8 cellular contexts compared by ENCODE assay signal in the genomic region with DNA sequence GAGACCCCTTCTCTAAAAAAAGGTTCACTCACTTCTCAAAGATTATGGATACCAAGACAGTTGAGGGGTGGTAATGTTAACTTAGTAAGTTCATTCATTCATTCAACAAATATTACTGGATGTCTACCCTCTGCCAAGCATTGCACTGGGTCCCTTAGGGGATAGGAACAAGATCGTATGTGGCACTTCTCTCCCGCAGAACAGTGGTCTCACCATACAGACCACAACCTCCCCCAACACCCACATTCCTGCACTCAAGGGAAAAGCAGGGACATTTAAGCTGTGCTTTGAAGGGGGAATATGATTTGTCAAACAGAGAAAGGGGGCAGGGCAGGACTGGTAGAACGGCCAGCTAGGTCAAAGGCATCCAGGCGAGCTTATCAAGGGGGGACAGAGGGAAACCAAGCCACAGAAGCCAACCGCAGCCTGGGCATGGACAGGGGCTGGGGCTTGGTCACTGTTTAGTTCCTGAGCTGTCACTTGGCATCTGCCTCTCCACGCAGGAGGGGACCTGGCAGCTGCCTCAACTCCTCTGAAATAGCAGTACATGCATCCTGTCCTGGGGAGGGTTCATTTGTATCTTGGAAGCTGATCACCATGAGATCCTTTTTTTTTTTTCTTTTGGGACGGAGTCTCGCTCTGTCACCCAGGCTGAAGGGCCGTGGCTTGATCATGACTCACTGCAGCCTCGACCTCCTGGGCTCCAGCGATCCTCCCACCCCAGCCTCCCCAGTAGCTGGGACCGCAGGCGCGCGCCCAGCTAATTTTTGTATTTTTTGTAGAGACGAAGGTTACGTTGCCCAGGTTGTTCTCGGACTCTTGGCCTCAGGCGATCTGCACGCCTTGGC. TPM values are rescaled to one million over a fixed set of nuclear protein-coding genes. Genes with fewer than 3 reads are reported as not detected.
DNase-seq lines count a peak whose midpoint lies in the region; ATAC-seq and TF ChIP-seq lines count a peak whose summit lies in the region.

No MANE protein-coding gene starts in this region.

- TF ChIP-seq CTCF in mammary epithelial cell (conservative IDR thresholded peaks at IDR 0.05 in 1 of 2, IDR thresholded peaks at IDR 0.05 in 1 of 2; ENCODE audit: extremely low read depth in 1 of 2, insufficient read depth in 1 of 2, low read depth in 1 of 2, low read length in 2 of 2), result no peak

- H3K36me3 Mint-ChIP-seq in IgD-negative memory B cell, result no peaks in the 10 kb centered on the region
- no peaks in the 10 kb centered on the region for H3K36me3 Mint-ChIP-seq in naive thymus-derived CD4-positive, alpha-beta T cell

- peak overlapping the region; percentile 84 for H3K4me2 ChIP-seq in mammary epithelial cell (ENCODE audit: insufficient read depth, low read depth, low read length)

- no peaks in the 10 kb centered on the region for H3K36me3 ChIP-seq in mammary epithelial cell (ENCODE audit: insufficient read depth, low read length)
- H3K36me3 ChIP-seq in naive thymus-derived CD4-positive, alpha-beta T cell (ENCODE audit: control insufficient read depth in 2 of 3, insufficient read depth in 3 of 3, low read length in 3 of 3), result no peaks in the 10 kb centered on the region

- H3K4me1 Mint-ChIP-seq in IgD-negative memory B cell, result peaks cover 41 to 42% (median 41%) of the 10 kb centered on the region in 3 donors
- H3K4me1 Mint-ChIP-seq in naive thymus-derived CD4-positive, alpha-beta T cell, result peaks cover 13 to 20% (median 18%) of the 10 kb centered on the region in 7 donors

- DNase-seq in CD1c-positive myeloid dendritic cell (ENCODE audit: extremely low spot score) (peak; percentile 26), mammary epithelial cell (no peak), DMS 273 (lab: John Stamatoyannopoulos, UW; ENCODE audit: unreplicated experiment) (no peak), NCI-H1694 treated with DMSO at 0.1 percent for 48 hours (lab: John Stamatoyannopoulos, UW) (no peak)
- no peak for DNase-seq in naive thymus-derived CD4-positive, alpha-beta T cell
- DNase-seq in stimulated activated CD8-positive, alpha-beta memory T cell treated with anti-CD3 and anti-CD28 coated beads, Interleukin-4, amount 100 ng/mL, for 48 hours, result no peak

- POLR2A ChIA-PET in naive thymus-derived CD4-positive, alpha-beta T cell (lab: Charles Lee), result interaction anchor here (0.6 to 2.2 kb wide), 3 partner anchors 18 to 359 kb away, joined by 4 to 14 read pairs (median 6); no protein-coding TSS in a partner anchor

- H3K4me1 ChIP-seq in mammary epithelial cell (ENCODE audit: insufficient read depth, low read length), result peaks cover 24% of the 10 kb centered on the region
- H3K4me1 ChIP-seq in naive thymus-derived CD4-positive, alpha-beta T cell (ENCODE audit: control insufficient read depth in 2 of 2, insufficient read depth in 2 of 2, low read length in 2 of 2), result peaks cover 15 to 20% of the 10 kb centered on the region in 2 donors

- no TSS peak for BruUV-seq in mammary epithelial cell (replicated peaks; lab: Mats Ljungman, UMichigan)

- 44% methylated on average over 15 of the region's 20 CpGs for WGBS in mammary epithelial cell (ENCODE audit: low coverage, missing lambda C conversion rate)

- CTCF ChIA-PET in mammary epithelial cell (lab: Charles Lee; ENCODE audit: low non-redundant PET), result no interaction called here
- CTCF ChIA-PET in naive thymus-derived CD4-positive, alpha-beta T cell (lab: Charles Lee), result interaction anchor here (0.5 to 1.1 kb wide), 4 partner anchors 24 to 115 kb away, joined by 3 to 9 read pairs (median 6); no protein-coding TSS in a partner anchor

- H4K20me1 ChIP-seq in mammary epithelial cell (ENCODE audit: insufficient read depth, low read length), result no peaks in the 10 kb centered on the region

- intact Hi-C loops in mammary epithelial cell (cut with micrococcal nuclease), result no loop called here
- intact Hi-C loops in naive thymus-derived CD4-positive, alpha-beta T cell (cut with micrococcal nuclease), result loop anchor here (5.0 to 10.0 kb wide), 2 partner anchors 36 to 117 kb away; a partner anchor contains a TSS

- dilution Hi-C loops in mammary epithelial cell (cut with HindIII; ENCODE audit: low sequenced_read_pairs), result loop anchor here (10.0 kb wide), 1 partner anchor 107 kb away; no protein-coding TSS in a partner anchor

- no peak overlapping the region for H3K4me3 ChIP-seq in mammary epithelial cell (replicated peaks in 1 of 3; ENCODE audit: insufficient read depth in 1 of 3, low read depth in 2 of 3, low read length in 3 of 3)
- peak overlapping the region; percentile 79 for H3K4me3 ChIP-seq in naive thymus-derived CD4-positive, alpha-beta T cell (ENCODE audit: low read length)

- no peak for ATAC-seq in naive thymus-derived CD4-positive, alpha-beta T cell
- ATAC-seq in GM21723 (IDR thresholded peaks at IDR 0.05; ENCODE audit: unreplicated experiment), result no peak

- no peak overlapping the region for H3K27ac ChIP-seq in mammary epithelial cell (ENCODE audit: insufficient read depth, low read depth, low read length)
- no peak overlapping the region for H3K27ac ChIP-seq in naive thymus-derived CD4-positive, alpha-beta T cell (ENCODE audit: low read depth, low read length)

- H3K27me3 ChIP-seq in mammary epithelial cell (ENCODE audit: insufficient read depth, low read length), result no peaks in the 10 kb centered on the region
- no peaks in the 10 kb centered on the region for H3K27me3 ChIP-seq in naive thymus-derived CD4-positive, alpha-beta T cell (ENCODE audit: control insufficient read depth in 2 of 2, insufficient read depth in 2 of 2, low read length in 2 of 2)

- H3K9ac ChIP-seq in mammary epithelial cell (ENCODE audit: insufficient read depth, low read length), result no peak overlapping the region

- peak overlapping the region; percentile 89 for H2AFZ ChIP-seq in mammary epithelial cell (ENCODE audit: low read depth, low read length)

- H3K4me3 Mint-ChIP-seq in IgD-negative memory B cell, result peak overlapping the region; percentile 87 to 96 (median 92)
- H3K4me3 Mint-ChIP-seq in naive thymus-derived CD4-positive, alpha-beta T cell, result peak overlapping the region; percentile 85 to 91 (median 90)

- H3K27ac Mint-ChIP-seq in IgD-negative memory B cell, result peak overlapping the region; percentile 67 to 92 (median 87)
- H3K27ac Mint-ChIP-seq in naive thymus-derived CD4-positive, alpha-beta T cell, result peak overlapping the region in 6 of 9 donors; percentile 69 to 80 (median 77)

- no peaks in the 10 kb centered on the region for H3K27me3 Mint-ChIP-seq in IgD-negative memory B cell
- H3K27me3 Mint-ChIP-seq in naive thymus-derived CD4-positive, alpha-beta T cell, result peaks cover 0 to 36% (median 6%) of the 10 kb centered on the region in 5 donors

- in situ Hi-C loops in mammary epithelial cell (cut with MboI; ENCODE audit: low sequenced_read_pairs in 2 of 2), result loop anchor here in 1 of 2 donors (25.0 kb wide), 1 partner anchor 99 kb away; no protein-coding TSS in a partner anchor

- peaks cover 36% of the 10 kb centered on the region for H3K79me2 ChIP-seq in mammary epithelial cell (ENCODE audit: insufficient read depth, low read length)

- H3K9me3 ChIP-seq in mammary epithelial cell (replicated peaks; ENCODE audit: insufficient read depth, low read length), result no peaks in the 10 kb centered on the region
- H3K9me3 ChIP-seq in naive thymus-derived CD4-positive, alpha-beta T cell (ENCODE audit: control insufficient read depth in 2 of 3, low read length in 3 of 3), result no peaks in the 10 kb centered on the region

- H3K9me3 Mint-ChIP-seq in IgD-negative memory B cell, result no peaks in the 10 kb centered on the region
- H3K9me3 Mint-ChIP-seq in naive thymus-derived CD4-positive, alpha-beta T cell, result no peaks in the 10 kb centered on the region

RNA-seq across cellular contexts. Expression of a gene that starts 0.9 kb away (rescaled TPM):
- polyA plus RNA-seq in IgD-negative memory B cell (7.1 TPM), mammary epithelial cell (7.2 TPM)
- 10 to 100 TPM; 34.3 to 37.9 TPM for total RNA-seq in mammary epithelial cell
- polyA minus RNA-seq in mammary epithelial cell, result 15.3 TPM
- 10 to 100 TPM in 1 of 5 experiments, 1 to 10 TPM in 4; 1.1 to 11.4 (median 3.1) TPM for total RNA-seq in naive thymus-derived CD4-positive, alpha-beta T cell
- polyA plus RNA-seq in naive thymus-derived CD4-positive, alpha-beta T cell, result under 1 TPM; 0.02 to 0.61 TPM

RNA-seq across cellular contexts. Expression of a gene that starts 34.1 kb away (rescaled TPM):
- polyA plus RNA-seq in IgD-negative memory B cell (46.6 TPM), mammary epithelial cell (50.2 TPM)
- total RNA-seq in mammary epithelial cell, result 10 to 100 TPM; 15.0 to 43.9 TPM
- polyA minus RNA-seq in mammary epithelial cell, result 36.8 TPM
- total RNA-seq in naive thymus-derived CD4-positive, alpha-beta T cell, result 10 to 100 TPM; 12.0 to 51.7 (median 15.2) TPM
- 10 to 100 TPM; 21.4 to 23.7 TPM for polyA plus RNA-seq in naive thymus-derived CD4-positive, alpha-beta T cell
